9 cellular contexts compared by ENCODE assay signal in genomic region chr9:133421615-133422542, GRCh38. TPM values are rescaled to one million over a fixed set of nuclear protein-coding genes. Genes with fewer than 3 reads are reported as not detected.
DNase-seq lines count a peak whose midpoint lies in the region; TF ChIP-seq lines count a peak whose summit lies in the region.
"Had no signal": no experiment of that assay in that cellular context is flagged by ENCODE, and none has a peak within 500 bp of the region (broad histone marks: within the 10 kb centered on the region; RNA-seq: fewer than 3 reads in every experiment).

Gene ADAMTS13, plus strand, starts transcription at chr9:133422367. Its CDS starts 77 bp downstream, at chr9:133422444.

- no peak within 1 kb of the TSS for H3K27ac ChIP-seq in colonic mucosa

- TF ChIP-seq CTCF in colonic mucosa (IDR thresholded peaks at IDR 0.05): no peak

- H3K9me3 ChIP-seq in colonic mucosa (no peaks in the 10 kb centered on the region), MG63 (no peaks in the 10 kb centered on the region)
- H3K9me3 ChIP-seq: BLaER1 treated with 17β-estradiol and CSF1 and Interleukin-3, amounts not matched to agents 10 nM and 100 nM had no signal

- H3K4me3 ChIP-seq in colonic mucosa: no peak within 1 kb of the TSS
- no peak within 1 kb of the TSS for H3K4me3 ChIP-seq in MG63
- H3K4me3 ChIP-seq: BLaER1 treated with 17β-estradiol and CSF1 and Interleukin-3, amounts not matched to agents 10 nM and 100 nM had no signal

- H3K36me3 ChIP-seq in colonic mucosa: no peaks in the 10 kb centered on the region
- H3K36me3 ChIP-seq in MG63: no peaks in the 10 kb centered on the region
- H3K36me3 ChIP-seq: BLaER1 treated with 17β-estradiol and CSF1 and Interleukin-3, amounts not matched to agents 10 nM and 100 nM had no signal

- intact Hi-C loops in colonic mucosa (cut with DNase I): no loop called here

- DNase-seq in SHP77 (lab: John Stamatoyannopoulos, UW) (peak; percentile 19 to 47), SHP77 treated with DMSO at 0.1 percent for 48 hours (lab: John Stamatoyannopoulos, UW) (no peak), M059J (ENCODE audit: low read depth) (peak; percentile 27), colonic mucosa (no peak), MG63 (no peak), NCI-H2081 (lab: John Stamatoyannopoulos, UW) (no peak), NCI-H1436 (lab: John Stamatoyannopoulos, UW) (no peak)
- DNase-seq in stimulated activated CD4-positive, alpha-beta T cell treated with anti-CD3 and anti-CD28 coated beads, TNF-alpha, amount 100 ng/mL, for 48 hours (ENCODE audit: low read depth in 3 of 3): peak in 2 of 3 donors; percentile 35 to 47

- H3K9ac ChIP-seq in colonic mucosa (ENCODE audit: low read depth in 2 of 2, low read length in 2 of 2): peak within 1 kb of the TSS; percentile 8 to 19

- no peaks in the 10 kb centered on the region for H3K4me1 ChIP-seq in colonic mucosa

- H3K27me3 ChIP-seq in colonic mucosa: no peaks in the 10 kb centered on the region
- H3K27me3 ChIP-seq in MG63: no peaks in the 10 kb centered on the region

RNA-seq across cellular contexts. Expression of gene ADAMTS13, which starts in this region (rescaled TPM):
- total RNA-seq in M059J (2014; rRNA removed; shearing (Covaris generic)): 0.20 TPM in 1 of 2 replicates, not detected in the other
- 1 to 10 TPM; 4.2 TPM for total RNA-seq in colonic mucosa
- 1.1 and 2.0 TPM in 2 replicates for total RNA-seq in MG63 (2014; rRNA removed; shearing (Covaris generic); ENCODE audit: low replicate concordance)

Comparison
In these comparisons a context has a peak if more than half of its experiments do, and no peak if none do; other contexts are left out.
1. DNase-seq: peak in SHP77 (2 of 2) and stimulated activated CD4-positive, alpha-beta T cell treated with anti-CD3 and anti-CD28 coated beads, TNF-alpha, amount 100 ng/mL, for 48 hours (2 of 3); none in SHP77 treated with DMSO at 0.1 percent for 48 hours (single experiment), colonic mucosa (single experiment), MG63 (single experiment), NCI-H2081 (0 of 2) and NCI-H1436 (single experiment).
2. Peak in DNase-seq in M059J; RNA of the gene not detected or under 1 TPM.